ENCODE assay signal across 13 cellular contexts in the genomic region with DNA sequence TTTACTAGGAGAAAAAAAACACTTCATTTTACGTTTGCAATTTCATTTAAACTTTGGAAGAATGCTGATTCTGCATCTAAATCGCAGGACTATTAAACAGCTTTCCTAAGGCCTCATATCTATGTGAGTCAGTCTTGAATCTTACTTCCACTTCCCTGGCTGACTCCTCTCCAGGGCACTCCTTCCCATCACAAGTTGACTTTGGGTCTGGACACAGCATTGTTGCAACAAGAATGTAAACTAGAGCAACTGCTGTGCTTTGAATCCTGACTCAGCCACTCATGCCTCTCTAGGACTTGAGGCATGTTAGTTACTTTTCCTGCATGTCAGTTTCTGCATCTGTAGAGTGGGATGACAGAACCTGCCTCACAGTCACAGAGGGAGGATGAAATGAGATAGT.
DNase-seq lines count a peak whose midpoint lies in the region; ATAC-seq and TF ChIP-seq lines count a peak whose summit lies in the region.
"Had no signal": no experiment of that assay in that cellular context is flagged by ENCODE, and none has a peak within 500 bp of the region (broad histone marks: within the 10 kb centered on the region; RNA-seq: fewer than 3 reads in every experiment).

No MANE protein-coding gene starts in this region.

- DNase-seq in HCEC 1CT (peak; percentile 90), WTC11 (ENCODE audit: low spot score) (no peak), glomerular visceral epithelial cell (ENCODE audit: extremely low spot score) (peak; percentile 80), smooth muscle cell of the brain vasculature (ENCODE audit: low read depth, low spot score) (peak; percentile 85), GM13976 (ENCODE audit: low spot score) (no peak), GM20000 (ENCODE audit: low spot score) (no peak)
- no peak for DNase-seq in stimulated activated CD4-positive, alpha-beta T cell treated with anti-CD3 and anti-CD28 coated beads, Interleukin-4, amount 100 ng/mL, for 24 hours
- DNase-seq: activated CD4-positive, alpha-beta T cell treated with anti-CD3 and anti-CD28 coated beads for 1 hour; activated naive CD4-positive, alpha-beta T cell treated with anti-CD3 and anti-CD28 coated beads, Interleukin-2, amount 50 U/mL, for 16 hours; gastrocnemius medialis; NCI-H1092 treated with DMSO at 0.1 percent for 48 hours; substantia nigra had no signal

- H3K27ac Mint-ChIP-seq in WTC11 = peak overlapping the region; percentile 71

- POLR2A ChIA-PET in WTC11 (lab: Charles Lee) = interaction anchor here (1.0 kb wide), 1 partner anchor 414 kb away, joined by 3 read pairs; the partner anchor contains the start of gene FAT4

- CTCF ChIA-PET in WTC11 (lab: Charles Lee) = interaction anchor here (1.1 to 1.3 kb wide), 2 partner anchors 52 to 89 kb away, joined by 3 read pairs; no protein-coding TSS in a partner anchor

- peaks cover 55% of the 10 kb centered on the region for H3K4me1 Mint-ChIP-seq in WTC11

- H3K36me3 Mint-ChIP-seq in WTC11 = no peaks in the 10 kb centered on the region; the same call in 1 of the 2 replicates

- H3K27me3 Mint-ChIP-seq in WTC11 (ENCODE audit: low read depth) = no peaks in the 10 kb centered on the region

- H3K9me3 Mint-ChIP-seq in WTC11 = peaks cover 6% of the 10 kb centered on the region; the same call in 1 of the 2 replicates

- TF ChIP-seq CTCF in WTC11 (IDR thresholded peaks at IDR 0.05) = no peak
- TF ChIP-seq CTCF in GM13976 (IDR thresholded peaks at IDR 0.05; ENCODE audit: borderline replicate concordance, control extremely low read depth, extremely low read depth, insufficient read depth, missing control alignments) = no peak
- no peak for TF ChIP-seq CTCF in GM20000 (IDR thresholded peaks at IDR 0.05; ENCODE audit: extremely low read depth, missing control alignments)

- in situ Hi-C loops in GM13976 (cut with MboI; ENCODE audit: low sequenced_read_pairs, unreplicated experiment) = no loop called here

- ATAC-seq in WTC11 = peak; percentile 86
- ATAC-seq in HG02884 (IDR thresholded peaks at IDR 0.05; ENCODE audit: unreplicated experiment) = no peak
- ATAC-seq: gastrocnemius medialis had no signal

- no peak overlapping the region for H3K4me3 Mint-ChIP-seq in WTC11

TF ChIP-seq in WTC11, 78 proteins besides CTCF, POLR2A, EP300 and RAD21:
- TF ChIP-seq ZBTB21 (CRISPR knock-in tag; IDR thresholded peaks at IDR 0.05; ENCODE audit: borderline replicate concordance) = no peak
- TF ChIP-seq, protein P1, sequence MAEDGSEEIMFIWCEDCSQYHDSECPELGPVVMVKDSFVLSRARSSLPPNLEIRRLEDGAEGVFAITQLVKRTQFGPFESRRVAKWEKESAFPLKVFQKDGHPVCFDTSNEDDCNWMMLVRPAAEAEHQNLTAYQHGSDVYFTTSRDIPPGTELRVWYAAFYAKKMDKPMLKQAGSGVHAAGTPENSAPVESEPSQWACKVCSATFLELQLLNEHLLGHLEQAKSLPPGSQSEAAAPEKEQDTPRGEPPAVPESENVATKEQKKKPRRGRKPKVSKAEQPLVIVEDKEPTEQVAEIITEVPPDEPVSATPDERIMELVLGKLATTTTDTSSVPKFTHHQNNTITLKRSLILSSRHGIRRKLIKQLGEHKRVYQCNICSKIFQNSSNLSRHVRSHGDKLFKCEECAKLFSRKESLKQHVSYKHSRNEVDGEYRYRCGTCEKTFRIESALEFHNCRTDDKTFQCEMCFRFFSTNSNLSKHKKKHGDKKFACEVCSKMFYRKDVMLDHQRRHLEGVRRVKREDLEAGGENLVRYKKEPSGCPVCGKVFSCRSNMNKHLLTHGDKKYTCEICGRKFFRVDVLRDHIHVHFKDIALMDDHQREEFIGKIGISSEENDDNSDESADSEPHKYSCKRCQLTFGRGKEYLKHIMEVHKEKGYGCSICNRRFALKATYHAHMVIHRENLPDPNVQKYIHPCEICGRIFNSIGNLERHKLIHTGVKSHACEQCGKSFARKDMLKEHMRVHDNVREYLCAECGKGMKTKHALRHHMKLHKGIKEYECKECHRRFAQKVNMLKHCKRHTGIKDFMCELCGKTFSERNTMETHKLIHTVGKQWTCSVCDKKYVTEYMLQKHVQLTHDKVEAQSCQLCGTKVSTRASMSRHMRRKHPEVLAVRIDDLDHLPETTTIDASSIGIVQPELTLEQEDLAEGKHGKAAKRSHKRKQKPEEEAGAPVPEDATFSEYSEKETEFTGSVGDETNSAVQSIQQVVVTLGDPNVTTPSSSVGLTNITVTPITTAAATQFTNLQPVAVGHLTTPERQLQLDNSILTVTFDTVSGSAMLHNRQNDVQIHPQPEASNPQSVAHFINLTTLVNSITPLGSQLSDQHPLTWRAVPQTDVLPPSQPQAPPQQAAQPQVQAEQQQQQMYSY (CRISPR knock-in tag; IDR thresholded peaks at IDR 0.05) = no peak
- TF ChIP-seq ELF4 (CRISPR knock-in tag; IDR thresholded peaks at IDR 0.05; ENCODE audit: low read depth) = no peak

Comparison
In these comparisons a context has a peak if more than half of its experiments do, and no peak if none do; other contexts are left out.
1. DNase-seq: peak in HCEC 1CT (single experiment), glomerular visceral epithelial cell (single experiment) and smooth muscle cell of the brain vasculature (single experiment); none in WTC11 (single experiment), stimulated activated CD4-positive, alpha-beta T cell treated with anti-CD3 and anti-CD28 coated beads, Interleukin-4, amount 100 ng/mL, for 24 hours (single experiment), GM13976 (single experiment) and GM20000 (single experiment).